Comparison of ENCODE assay signal across 8 cellular contexts in genomic region chr16:30395992-30396560, GRCh38. TPM values are rescaled to one million over a fixed set of nuclear protein-coding genes. Genes with fewer than 3 reads are reported as not detected.
DNase-seq lines count a peak whose midpoint lies in the region; ATAC-seq, FAIRE-seq and TF ChIP-seq lines count a peak whose summit lies in the region.

No MANE protein-coding gene starts in this region.

- H3K18ac ChIP-seq in H1 (ENCODE audit: extremely low read depth, low read length): peak overlapping the region; percentile 60; the same call in 1 of the 2 replicates

- WGBS in H1 (ENCODE audit: extremely low coverage in 1 of 2, insufficient coverage in 1 of 2, insufficient read length in 1 of 2, insufficient replicate concordance in 2 of 2, low coverage in 1 of 2, low lambda C conversion rate in 2 of 2, missing lambda C conversion rate in 1 of 2), 2 experiments: 33% methylated on average over 10 of the region's 13 CpGs; no CpG with 5 or more reads in 1 of the 2 experiments
- WGBS in ovary, 3 donors: 14 to 15% (median 15%) methylated on average over 13 of the region's 13 CpGs

- H4K5ac ChIP-seq in H1 (ENCODE audit: insufficient read length, low read depth, low read length): peak overlapping the region; percentile 33

- H3K4me2 ChIP-seq in OCI-LY3 (ENCODE audit: low read length): peak overlapping the region; percentile 98
- H3K4me2 ChIP-seq in H1 (ENCODE audit: insufficient read depth in 1 of 2, low read depth in 2 of 2, low read length in 2 of 2): peak overlapping the region; percentile 93 to 94

- no peak overlapping the region for H3K23ac ChIP-seq in H1 (ENCODE audit: insufficient read length)

- DNase-seq in NCI-H2029 treated with DMSO at 0.1 percent for 48 hours (lab: John Stamatoyannopoulos, UW) (peak; percentile 27), NCI-H2029 (lab: John Stamatoyannopoulos, UW) (no peak), H1 (ENCODE audit: low read depth in 1 of 2, low spot score in 2 of 2) (no peak), ovary (no peak), mucosa of gallbladder (ENCODE audit: low spot score) (no peak)
- no peak for DNase-seq in stimulated activated naive CD4-positive, alpha-beta T cell treated with Interleukin-2 at 50 U/mL for 16 hours (lab: John Stamatoyannopoulos, UW)

- no peaks in the 10 kb centered on the region; the same call in 1 of the 2 replicates for H3K79me1 ChIP-seq in H1 (ENCODE audit: low read depth, low read length)

- TF ChIP-seq CTCF in OCI-LY3 (IDR thresholded peaks at IDR 0.05; ENCODE audit: low read depth, low read length) (no peak), H1 (IDR thresholded peaks at IDR 0.05; ENCODE audit: control extremely low read depth in 1 of 3, insufficient read depth in 1 of 3, low read depth in 1 of 3, low read length in 3 of 3) (no peak), ovary (IDR thresholded peaks at IDR 0.05) (no peak)

- H3K4ac ChIP-seq in H1 (replicated peaks; ENCODE audit: insufficient read length, low read depth, low read length): peak overlapping the region; percentile 45

- peak overlapping the region; percentile 75; the same call in 1 of the 2 replicates for H2BK5ac ChIP-seq in H1 (ENCODE audit: low read depth, low read length)

- H4K20me1 ChIP-seq in OCI-LY3 (ENCODE audit: insufficient read depth, low read length) (no peaks in the 10 kb centered on the region), H1 (replicated peaks in 1 of 2; ENCODE audit: control insufficient read depth in 1 of 2, insufficient read depth in 2 of 2, low read length in 2 of 2) (peaks cover 12 to 17% of the 10 kb centered on the region in 2 experiments)

- no peak overlapping the region for H2BK12ac ChIP-seq in H1 (ENCODE audit: low read depth, low read length)

- H3K79me2 ChIP-seq in OCI-LY3 (ENCODE audit: low read length): peaks cover 8% of the 10 kb centered on the region
- peaks cover 5 to 21% of the 10 kb centered on the region in 2 experiments; a peak in 2 of 4 replicates for H3K79me2 ChIP-seq in H1 (ENCODE audit: control insufficient read depth in 1 of 2, insufficient read depth in 2 of 2, low read length in 2 of 2)

- H3K27ac ChIP-seq in OCI-LY3 (ENCODE audit: low read length) (no peak overlapping the region), H1 (ENCODE audit: low read depth, low read length) (peak overlapping the region; percentile 88; the same call in 1 of the 2 replicates), ovary (no peak overlapping the region)

- no peak overlapping the region for H2BK20ac ChIP-seq in H1 (ENCODE audit: low read length)

- H3K27me3 ChIP-seq in OCI-LY3 (ENCODE audit: low read depth, low read length) (no peaks in the 10 kb centered on the region), H1 (replicated peaks in 1 of 4; ENCODE audit: control insufficient read depth in 3 of 4, extremely low read depth in 1 of 4, insufficient read depth in 3 of 4, low read length in 3 of 4) (no peaks in the 10 kb centered on the region), ovary (no peaks in the 10 kb centered on the region)

- H4K8ac ChIP-seq in H1 (ENCODE audit: extremely low read depth, insufficient read depth, low read length): peak overlapping the region; percentile 85; the same call in 1 of the 2 replicates

- H2AK5ac ChIP-seq in H1 (ENCODE audit: low read depth, low read length): peak overlapping the region; percentile 65; the same call in 1 of the 2 replicates

- H2BK120ac ChIP-seq in H1 (replicated peaks; ENCODE audit: low read depth, low read length): no peak overlapping the region

- POLR2A ChIA-PET in H1 (lab: Charles Lee; ENCODE audit: partially characterized antibody): interaction anchor here (0.6 to 12.6 kb wide), 16 partner anchors 11 to 299 kb away, joined by 3 to 151 read pairs (median 5); partner anchors contain the start of genes CD2BP2, DCTPP1, MYL11 and SEPTIN1

- H3K56ac ChIP-seq in H1 (replicated peaks; ENCODE audit: insufficient read length, low read depth, low read length): peak overlapping the region; percentile 77

- no peak for FAIRE-seq in H1 (lab: Jason Lieb, UNC)

- peaks cover 11% of the 10 kb centered on the region; the same call in 1 of the 2 replicates for H3K23me2 ChIP-seq in H1 (ENCODE audit: low read depth, low read length)

- H3K9me3 ChIP-seq in OCI-LY3 (ENCODE audit: insufficient read depth, low read length): no peaks in the 10 kb centered on the region
- H3K9me3 ChIP-seq in H1 (ENCODE audit: insufficient read depth in 2 of 2, low read depth in 1 of 2, low read length in 1 of 2): no peaks in the 10 kb centered on the region
- no peaks in the 10 kb centered on the region for H3K9me3 ChIP-seq in ovary

- H4K91ac ChIP-seq in H1 (replicated peaks; ENCODE audit: insufficient read length, low read length): peak overlapping the region; percentile 88

- no peak overlapping the region for H3K14ac ChIP-seq in H1 (ENCODE audit: insufficient read length)

- CTCF ChIA-PET in H1 (lab: Charles Lee; ENCODE audit: partially characterized antibody): interaction anchor here (0.6 to 2.4 kb wide), 16 partner anchors 11 to 220 kb away, joined by 3 to 20 read pairs (median 5); partner anchors contain the start of gene ZNF771

- H2AFZ ChIP-seq in OCI-LY3 (ENCODE audit: low read depth, low read length) (no peak overlapping the region), H1 (ENCODE audit: low read length) (no peak overlapping the region)

- H3K4me1 ChIP-seq in OCI-LY3 (ENCODE audit: low read length) (peaks cover 18% of the 10 kb centered on the region), H1 (replicated peaks in 1 of 4; ENCODE audit: control insufficient read depth in 3 of 4, insufficient read depth in 4 of 4, low read length in 3 of 4) (peaks cover 0 to 15% (median 9%) of the 10 kb centered on the region in 4 experiments; a peak in 6 of 7 replicates), ovary (ENCODE audit: insufficient read depth) (peaks cover 2% of the 10 kb centered on the region)

- H3K9ac ChIP-seq in OCI-LY3 (ENCODE audit: low read length): peak overlapping the region; percentile 88
- peak overlapping the region; percentile 89 to 98 (median 90) for H3K9ac ChIP-seq in H1 (replicated peaks in 1 of 4; ENCODE audit: extremely low read depth in 1 of 4, low read depth in 3 of 4, low read length in 3 of 4)

- TF ChIP-seq EP300 in H1 (IDR thresholded peaks at IDR 0.05; ENCODE audit: borderline replicate concordance in 1 of 2, low read depth in 2 of 2, low read length in 2 of 2): no peak
- TF ChIP-seq EP300 in ovary (IDR thresholded peaks at IDR 0.05): no peak

- H3K4me3 ChIP-seq in OCI-LY3 (ENCODE audit: low read length): peak overlapping the region; percentile 93
- H3K4me3 ChIP-seq in H1 (ENCODE audit: extremely low read depth in 1 of 4, insufficient read depth in 2 of 4, low read depth in 3 of 4, low read length in 4 of 4): peak overlapping the region; percentile 72 to 98 (median 92)
- peak overlapping the region; percentile 78 for H3K4me3 ChIP-seq in ovary

- ATAC-seq in GM21360 (IDR thresholded peaks at IDR 0.05; ENCODE audit: unreplicated experiment): no peak

- intact Hi-C loops in ovary (cut with DNase I): loop anchor here in 1 of 4 donors (10.0 kb wide), 1 partner anchor 301 kb away; the partner anchor contains the start of genes TBX6 and YPEL3

- no peak for TF ChIP-seq RAD21 in H1 (IDR thresholded peaks at IDR 0.05 in 1 of 2, conservative IDR thresholded peaks at IDR 0.05 in 1 of 2; ENCODE audit: low read depth in 2 of 2, low read length in 2 of 2)

- H3K36me3 ChIP-seq in OCI-LY3 (replicated peaks; ENCODE audit: low read depth, low read length): no peaks in the 10 kb centered on the region
- peaks cover 4 to 21% (median 14%) of the 10 kb centered on the region in 4 experiments; a peak in 6 of 8 replicates for H3K36me3 ChIP-seq in H1 (ENCODE audit: control insufficient read depth in 2 of 4, insufficient read depth in 4 of 4, low read length in 3 of 4)
- H3K36me3 ChIP-seq in ovary: no peaks in the 10 kb centered on the region

- TF ChIP-seq POLR2A in H1 (IDR thresholded peaks at IDR 0.05; ENCODE audit: control extremely low read depth in 1 of 2, low read depth in 2 of 2, low read length in 2 of 2) (no peak), ovary (IDR thresholded peaks at IDR 0.05) (no peak)

- H2BK15ac ChIP-seq in H1 (ENCODE audit: low read length): no peak overlapping the region

RNA-seq across cellular contexts. Expression of gene ZNF48, which starts 0.9 kb away (rescaled TPM):
- 40.6 and 41.2 TPM in 2 replicates for total RNA-seq in H1 (2021; fragmentation: NEBNext Ultra II Directional; extraction: Animal tissue kit (Norgen Biotek cat#: 25700))
- polyA plus RNA-seq in H1 (2011; rRNA removed): 30.4 and 39.6 TPM in 2 replicates
- polyA plus RNA-seq in H1 (2011; cell fraction: cytosol; rRNA removed): 27.3 TPM
- 30.8 TPM for polyA plus RNA-seq in H1 (2011; cell fraction: nucleus; rRNA removed)
- polyA plus RNA-seq in H1 (2012, experiment 1 of 2): 30.8 to 36.4 TPM (median 33.0 TPM) in 4 replicates
- 36.2 TPM for polyA plus RNA-seq in H1 (2012, experiment 2 of 2)
- 19.0 TPM for polyA plus RNA-seq in H1 (2013, experiment 1 of 2)
- polyA plus RNA-seq in H1 (2013, experiment 2 of 2): 18.2 TPM
- polyA minus RNA-seq in H1 (2011; rRNA and poly(A)+ RNA removed): 23.0 and 24.8 TPM in 2 replicates
- polyA minus RNA-seq in H1 (2011; cell fraction: cytosol; rRNA and poly(A)+ RNA removed): 20.8 TPM
- polyA minus RNA-seq in H1 (2011; cell fraction: nucleus; rRNA and poly(A)+ RNA removed): 25.9 TPM
- total RNA-seq in ovary: 1 to 10 TPM; 6.2 to 9.8 (median 6.7) TPM
- 1 to 10 TPM; 2.7 to 4.8 TPM for polyA plus RNA-seq in ovary
- total RNA-seq in mucosa of gallbladder: 11.8 TPM

RNA-seq across cellular contexts. Expression of gene ZNF771, which starts 11.3 kb away (rescaled TPM):
- 9.6 and 10.6 TPM in 2 replicates for total RNA-seq in H1 (2021; fragmentation: NEBNext Ultra II Directional; extraction: Animal tissue kit (Norgen Biotek cat#: 25700))
- polyA plus RNA-seq in H1 (2011; rRNA removed) (15.7 and 20.2 TPM in 2 replicates), ovary (10 to 100 TPM in 1 of 2 donors, 1 to 10 TPM in 1; 4.1 to 12.8 TPM)
- polyA plus RNA-seq in H1 (2011; cell fraction: cytosol; rRNA removed): 12.0 TPM
- 10.5 TPM for polyA plus RNA-seq in H1 (2011; cell fraction: nucleus; rRNA removed)
- 5.4 to 6.8 TPM (median 6.4 TPM) in 4 replicates for polyA plus RNA-seq in H1 (2012, experiment 1 of 2)
- polyA plus RNA-seq in H1 (2012, experiment 2 of 2): 4.0 TPM
- 3.7 TPM for polyA plus RNA-seq in H1 (2013, experiment 1 of 2)
- 4.6 TPM for polyA plus RNA-seq in H1 (2013, experiment 2 of 2)
- polyA minus RNA-seq in H1 (2011; rRNA and poly(A)+ RNA removed): 3.6 and 4.7 TPM in 2 replicates
- 7.8 TPM for polyA minus RNA-seq in H1 (2011; cell fraction: cytosol; rRNA and poly(A)+ RNA removed)
- 11.8 TPM for polyA minus RNA-seq in H1 (2011; cell fraction: nucleus; rRNA and poly(A)+ RNA removed)
- total RNA-seq in ovary (10 to 100 TPM; 12.4 to 33.3 (median 18.7) TPM), mucosa of gallbladder (21.9 TPM)

RNA-seq across cellular contexts. Expression of gene SEPTIN1, which starts 13.7 kb away (rescaled TPM):
- 0.84 and 1.4 TPM in 2 replicates for total RNA-seq in H1 (2021; fragmentation: NEBNext Ultra II Directional; extraction: Animal tissue kit (Norgen Biotek cat#: 25700))
- polyA plus RNA-seq in H1 (2011; rRNA removed): 0.24 and 0.57 TPM in 2 replicates
- 0.70 TPM for polyA plus RNA-seq in H1 (2011; cell fraction: cytosol; rRNA removed)
- 0.83 TPM for polyA plus RNA-seq in H1 (2011; cell fraction: nucleus; rRNA removed)
- 1.1 to 2.7 TPM (median 1.3 TPM) in 4 replicates for polyA plus RNA-seq in H1 (2012, experiment 1 of 2)
- 0.73 TPM for polyA plus RNA-seq in H1 (2012, experiment 2 of 2)
- 1.5 TPM for polyA plus RNA-seq in H1 (2013, experiment 1 of 2)
- polyA plus RNA-seq in H1 (2013, experiment 2 of 2): 1.5 TPM
- polyA minus RNA-seq in H1 (2011; rRNA and poly(A)+ RNA removed): not detected in 2 replicates
- polyA minus RNA-seq in H1 (2011; cell fraction: cytosol; rRNA and poly(A)+ RNA removed): not detected
- not detected for polyA minus RNA-seq in H1 (2011; cell fraction: nucleus; rRNA and poly(A)+ RNA removed)
- 1 to 10 TPM in 6 of 7 donors, under 1 TPM in 1; 0.46 to 8.2 (median 4.4) TPM for total RNA-seq in ovary
- 1 to 10 TPM; 1.9 to 3.2 TPM for polyA plus RNA-seq in ovary
- 11.5 TPM for total RNA-seq in mucosa of gallbladder

RNA-seq across cellular contexts. Expression of gene MYL11, which starts 21.5 kb away (rescaled TPM):
- 1.2 TPM in 1 of 2 replicates, not detected in the other for total RNA-seq in H1 (2021; fragmentation: NEBNext Ultra II Directional; extraction: Animal tissue kit (Norgen Biotek cat#: 25700))
- polyA plus RNA-seq in H1 (2011; rRNA removed): 1.4 and 1.5 TPM in 2 replicates
- 0.98 TPM for polyA plus RNA-seq in H1 (2011; cell fraction: cytosol; rRNA removed)
- polyA plus RNA-seq in H1 (2011; cell fraction: nucleus; rRNA removed): 0.33 TPM
- 0.59 to 4.0 TPM (median 2.1 TPM) in 4 replicates for polyA plus RNA-seq in H1 (2012, experiment 1 of 2)
- 4.7 TPM for polyA plus RNA-seq in H1 (2012, experiment 2 of 2)
- polyA plus RNA-seq in H1 (2013, experiment 1 of 2): 2.7 TPM
- 4.0 TPM for polyA plus RNA-seq in H1 (2013, experiment 2 of 2)
- 0.44 and 0.73 TPM in 2 replicates for polyA minus RNA-seq in H1 (2011; rRNA and poly(A)+ RNA removed)
- polyA minus RNA-seq in H1 (2011; cell fraction: cytosol; rRNA and poly(A)+ RNA removed): not detected
- polyA minus RNA-seq in H1 (2011; cell fraction: nucleus; rRNA and poly(A)+ RNA removed): not detected
- total RNA-seq in ovary: 1 to 10 TPM in 2 of 7 donors, not detected in 5; 1.0 to 1.3 TPM
- polyA plus RNA-seq in ovary: 1 to 10 TPM in 1 of 2 donors, under 1 TPM in 1; 0.38 to 1.4 TPM
- 1.3 TPM for total RNA-seq in mucosa of gallbladder

RNA-seq across cellular contexts. Expression of gene TBC1D10B, which starts 25.8 kb away (rescaled TPM):
- 28.6 and 29.4 TPM in 2 replicates for total RNA-seq in H1 (2021; fragmentation: NEBNext Ultra II Directional; extraction: Animal tissue kit (Norgen Biotek cat#: 25700))
- 15.4 and 22.1 TPM in 2 replicates for polyA plus RNA-seq in H1 (2011; rRNA removed)
- polyA plus RNA-seq in H1 (2011; cell fraction: cytosol; rRNA removed): 14.2 TPM
- polyA plus RNA-seq in H1 (2011; cell fraction: nucleus; rRNA removed): 23.6 TPM
- polyA plus RNA-seq in H1 (2012, experiment 1 of 2): 23.8 to 27.5 TPM (median 24.9 TPM) in 4 replicates
- polyA plus RNA-seq in H1 (2012, experiment 2 of 2): 24.2 TPM
- polyA plus RNA-seq in H1 (2013, experiment 1 of 2): 15.4 TPM
- polyA plus RNA-seq in H1 (2013, experiment 2 of 2): 14.1 TPM
- polyA minus RNA-seq in H1 (2011; rRNA and poly(A)+ RNA removed): 10.9 and 17.3 TPM in 2 replicates
- 14.0 TPM for polyA minus RNA-seq in H1 (2011; cell fraction: cytosol; rRNA and poly(A)+ RNA removed)
- polyA minus RNA-seq in H1 (2011; cell fraction: nucleus; rRNA and poly(A)+ RNA removed): 11.5 TPM
- 10 to 100 TPM; 18.4 to 46.9 (median 38.0) TPM for total RNA-seq in ovary
- 10 to 100 TPM; 24.7 to 29.7 TPM for polyA plus RNA-seq in ovary
- total RNA-seq in mucosa of gallbladder: 60.6 TPM
